ENCODE assay signal across 25 cellular contexts in genomic region chr11:58613228-58613627, GRCh38. TPM values are rescaled to one million over a fixed set of nuclear protein-coding genes. Genes with fewer than 3 reads are reported as not detected.
A peak's percentile ranks its signal among the peaks of the same experiment; 100 is the strongest.
DNase-seq lines count a peak whose midpoint lies in the region; ATAC-seq and TF ChIP-seq lines count a peak whose summit lies in the region.
"Had no signal": no experiment of that assay in that cellular context is flagged by ENCODE, and none has a peak within 500 bp of the region (broad histone marks: within the 10 kb centered on the region; RNA-seq: fewer than 3 reads in every experiment).

No MANE protein-coding gene starts in this region.

- ATAC-seq in activated CD8-positive, alpha-beta T cell treated with anti-CD3 and anti-CD28 coated beads for 36 hours: peak; percentile 37
- ATAC-seq in activated CD8-positive, alpha-beta T cell treated with anti-CD3 and anti-CD28 coated beads, Interleukin-2, amount 10 ng/mL, durations not matched to agents 7 days and 5 days: no peak
- ATAC-seq in activated naive CD4-positive, alpha-beta T cell treated with anti-CD3 and anti-CD28 coated beads, Interleukin-2, amount 50 U/mL, for 72 hours: peak; percentile 63 to 81
- no peak for ATAC-seq in T-helper 17 cell
- ATAC-seq: A549, GM12878 had no signal

- peaks cover 68% of the 10 kb centered on the region for H3K36me3 Mint-ChIP-seq in activated CD8-positive, alpha-beta T cell treated with anti-CD3 and anti-CD28 coated beads for 36 hours (ENCODE audit: low read depth)
- peaks cover 72% of the 10 kb centered on the region for H3K36me3 Mint-ChIP-seq in activated CD8-positive, alpha-beta T cell treated with anti-CD3 and anti-CD28 coated beads, Interleukin-2, amount 10 ng/mL, durations not matched to agents 7 days and 5 days (ENCODE audit: low read depth)
- peaks cover 22 to 55% of the 10 kb centered on the region in 2 donors for H3K36me3 Mint-ChIP-seq in activated naive CD4-positive, alpha-beta T cell treated with anti-CD3 and anti-CD28 coated beads, Interleukin-2, amount 50 U/mL, for 72 hours
- H3K36me3 Mint-ChIP-seq in T-helper 17 cell (ENCODE audit: low read depth) (peaks cover 15% of the 10 kb centered on the region), endothelial cell (ENCODE audit: low read depth, unreplicated experiment) (peaks cover 29% of the 10 kb centered on the region)

- no peak overlapping the region for H3K4me3 Mint-ChIP-seq in activated CD8-positive, alpha-beta T cell treated with anti-CD3 and anti-CD28 coated beads for 36 hours
- no peak overlapping the region for H3K4me3 Mint-ChIP-seq in activated CD8-positive, alpha-beta T cell treated with anti-CD3 and anti-CD28 coated beads, Interleukin-2, amount 10 ng/mL, durations not matched to agents 7 days and 5 days
- H3K4me3 Mint-ChIP-seq in T-helper 17 cell (no peak overlapping the region), endothelial cell (ENCODE audit: unreplicated experiment) (no peak overlapping the region)
- H3K4me3 Mint-ChIP-seq: CD14-positive monocyte; CD4-positive, alpha-beta T cell; CD8-positive, alpha-beta memory T cell; HFFc6 had no signal

- no peaks in the 10 kb centered on the region for H3K9me3 ChIP-seq in T-helper 17 cell (ENCODE audit: control insufficient read depth, low read length, poor library complexity, severe bottlenecking)
- H3K9me3 ChIP-seq: A549; BE2C; BLaER1 treated with 17β-estradiol and CSF1 and Interleukin-3, amounts not matched to agents 10 nM and 100 nM; HAP-1 had no signal

- no peak for TF ChIP-seq CTCF in activated CD8-positive, alpha-beta T cell treated with anti-CD3 and anti-CD28 coated beads for 36 hours (IDR thresholded peaks at IDR 0.05)
- TF ChIP-seq CTCF in endothelial cell (IDR thresholded peaks at IDR 0.05; ENCODE audit: unreplicated experiment): no peak

- no peak overlapping the region for H3K27ac Mint-ChIP-seq in activated CD8-positive, alpha-beta T cell treated with anti-CD3 and anti-CD28 coated beads for 36 hours
- no peak overlapping the region for H3K27ac Mint-ChIP-seq in activated CD8-positive, alpha-beta T cell treated with anti-CD3 and anti-CD28 coated beads, Interleukin-2, amount 10 ng/mL, durations not matched to agents 7 days and 5 days
- peak overlapping the region in 1 of 2 donors; percentile 75 for H3K27ac Mint-ChIP-seq in activated naive CD4-positive, alpha-beta T cell treated with anti-CD3 and anti-CD28 coated beads, Interleukin-2, amount 50 U/mL, for 72 hours
- peak overlapping the region; percentile 80 for H3K27ac Mint-ChIP-seq in T-helper 17 cell
- H3K27ac Mint-ChIP-seq in endothelial cell (ENCODE audit: unreplicated experiment): no peak overlapping the region
- H3K27ac Mint-ChIP-seq: CD14-positive monocyte, HFFc6 had no signal

- CTCF ChIA-PET in activated CD8-positive, alpha-beta T cell treated with anti-CD3 and anti-CD28 coated beads for 36 hours (lab: Charles Lee): interaction anchor here (1.4 to 4.2 kb wide), 2 partner anchors 16 to 45 kb away, joined by 4 to 17 read pairs; no protein-coding TSS in a partner anchor
- CTCF ChIA-PET in activated CD8-positive, alpha-beta T cell treated with anti-CD3 and anti-CD28 coated beads, Interleukin-2, amount 10 ng/mL, durations not matched to agents 7 days and 5 days (lab: Charles Lee): interaction anchor here (0.6 to 1.7 kb wide), 3 partner anchors 35 to 45 kb away, joined by 3 to 4 read pairs (median 4); no protein-coding TSS in a partner anchor

- DNase-seq in activated CD8-positive, alpha-beta T cell treated with anti-CD3 and anti-CD28 coated beads for 36 hours: no peak
- DNase-seq in activated CD8-positive, alpha-beta T cell treated with anti-CD3 and anti-CD28 coated beads, Interleukin-2, amount 10 ng/mL, durations not matched to agents 7 days and 5 days: no peak
- no peak for DNase-seq in activated naive CD4-positive, alpha-beta T cell treated with anti-CD3 and anti-CD28 coated beads, Interleukin-2, amount 50 U/mL, for 72 hours (ENCODE audit: low spot score in 2 of 2)
- DNase-seq in activated naive CD4-positive, alpha-beta T cell treated with anti-CD3 and anti-CD28 coated beads, Interleukin-2, amount 50 U/mL, for 16 hours: no peak
- peak; percentile 16 for DNase-seq in stimulated activated CD4-positive, alpha-beta T cell treated with anti-CD3 and anti-CD28 coated beads, Interleukin-4, amount 100 ng/mL, for 24 hours
- DNase-seq in stimulated activated CD4-positive, alpha-beta T cell treated with anti-CD3 and anti-CD28 coated beads, Interleukin-2, amount 100 ng/mL, for 48 hours: no peak
- no peak for DNase-seq in T-helper 17 cell
- DNase-seq in endothelial cell (ENCODE audit: low spot score): no peak
- DNase-seq: 8988T; ACHN; AML-193; BE2C; CD4-positive, alpha-beta T cell; CD8-positive, alpha-beta memory T cell; DMS 273 treated with DMSO at 0.1 percent for 48 hours; DMS79; EL; GDM1; GOT3; HFFc6 had no signal

- H3K9me3 Mint-ChIP-seq in activated CD8-positive, alpha-beta T cell treated with anti-CD3 and anti-CD28 coated beads for 36 hours: no peaks in the 10 kb centered on the region
- H3K9me3 Mint-ChIP-seq in activated CD8-positive, alpha-beta T cell treated with anti-CD3 and anti-CD28 coated beads, Interleukin-2, amount 10 ng/mL, durations not matched to agents 7 days and 5 days (ENCODE audit: insufficient read depth): no peaks in the 10 kb centered on the region
- no peaks in the 10 kb centered on the region for H3K9me3 Mint-ChIP-seq in activated naive CD4-positive, alpha-beta T cell treated with anti-CD3 and anti-CD28 coated beads, Interleukin-2, amount 50 U/mL, for 72 hours
- no peaks in the 10 kb centered on the region for H3K9me3 Mint-ChIP-seq in endothelial cell (ENCODE audit: unreplicated experiment)
- H3K9me3 Mint-ChIP-seq: CD4-positive, alpha-beta T cell; CD8-positive, alpha-beta memory T cell; HFFc6 had no signal

- H3K4me1 Mint-ChIP-seq in activated CD8-positive, alpha-beta T cell treated with anti-CD3 and anti-CD28 coated beads for 36 hours (ENCODE audit: low read depth): peaks cover 30% of the 10 kb centered on the region
- peaks cover 10% of the 10 kb centered on the region for H3K4me1 Mint-ChIP-seq in activated CD8-positive, alpha-beta T cell treated with anti-CD3 and anti-CD28 coated beads, Interleukin-2, amount 10 ng/mL, durations not matched to agents 7 days and 5 days (ENCODE audit: low read depth)
- H3K4me1 Mint-ChIP-seq in T-helper 17 cell (peaks cover 11% of the 10 kb centered on the region), endothelial cell (ENCODE audit: unreplicated experiment) (peaks cover 7% of the 10 kb centered on the region)

- H3K27me3 Mint-ChIP-seq in activated CD8-positive, alpha-beta T cell treated with anti-CD3 and anti-CD28 coated beads for 36 hours: no peaks in the 10 kb centered on the region
- H3K27me3 Mint-ChIP-seq in activated CD8-positive, alpha-beta T cell treated with anti-CD3 and anti-CD28 coated beads, Interleukin-2, amount 10 ng/mL, durations not matched to agents 7 days and 5 days (ENCODE audit: low read depth): no peaks in the 10 kb centered on the region
- no peaks in the 10 kb centered on the region for H3K27me3 Mint-ChIP-seq in T-helper 17 cell
- H3K27me3 Mint-ChIP-seq in endothelial cell (ENCODE audit: unreplicated experiment): no peaks in the 10 kb centered on the region
- H3K27me3 Mint-ChIP-seq: CD4-positive, alpha-beta T cell; CD8-positive, alpha-beta memory T cell had no signal

- POLR2A ChIA-PET in activated CD8-positive, alpha-beta T cell treated with anti-CD3 and anti-CD28 coated beads for 36 hours (lab: Charles Lee): no interaction called here
- POLR2A ChIA-PET in activated CD8-positive, alpha-beta T cell treated with anti-CD3 and anti-CD28 coated beads, Interleukin-2, amount 10 ng/mL, durations not matched to agents 7 days and 5 days (lab: Charles Lee): no interaction called here

- intact Hi-C loops in activated CD8-positive, alpha-beta T cell treated with anti-CD3 and anti-CD28 coated beads for 36 hours (cut with micrococcal nuclease): no loop called here

RNA-seq across cellular contexts. Expression of gene CNTF, which starts 9.2 kb away (rescaled TPM):
- 1 to 10 TPM; 1.8 to 2.4 TPM for total RNA-seq in activated CD8-positive, alpha-beta T cell treated with anti-CD3 and anti-CD28 coated beads for 36 hours
- total RNA-seq in activated CD8-positive, alpha-beta T cell treated with anti-CD3 and anti-CD28 coated beads, Interleukin-2, amount 10 ng/mL, durations not matched to agents 7 days and 5 days: 1 to 10 TPM; 2.8 to 4.2 TPM
- 1 to 10 TPM; 4.2 to 5.9 TPM for total RNA-seq in activated naive CD4-positive, alpha-beta T cell treated with anti-CD3 and anti-CD28 coated beads, Interleukin-2, amount 50 U/mL, for 72 hours
- total RNA-seq in T-helper 17 cell (1 to 10 TPM; 3.8 to 4.3 TPM), endothelial cell (ENCODE audit: unreplicated experiment) (1.6 TPM)

RNA-seq across cellular contexts. Expression of gene ZFP91, which starts 34.4 kb away (rescaled TPM):
- 10 to 100 TPM; 37.2 to 38.0 TPM for total RNA-seq in activated CD8-positive, alpha-beta T cell treated with anti-CD3 and anti-CD28 coated beads for 36 hours
- total RNA-seq in activated CD8-positive, alpha-beta T cell treated with anti-CD3 and anti-CD28 coated beads, Interleukin-2, amount 10 ng/mL, durations not matched to agents 7 days and 5 days: 10 to 100 TPM; 59.9 to 60.1 TPM
- total RNA-seq in activated naive CD4-positive, alpha-beta T cell treated with anti-CD3 and anti-CD28 coated beads, Interleukin-2, amount 50 U/mL, for 72 hours: 10 to 100 TPM; 37.7 to 79.7 TPM
- total RNA-seq in T-helper 17 cell (10 to 100 TPM; 36.1 to 43.2 TPM), endothelial cell (ENCODE audit: unreplicated experiment) (28.4 TPM)

RNA-seq across cellular contexts. Expression of gene LPXN, which starts 37.6 kb away (rescaled TPM):
- total RNA-seq in activated CD8-positive, alpha-beta T cell treated with anti-CD3 and anti-CD28 coated beads for 36 hours: 100 to 1,000 TPM; 139 TPM
- total RNA-seq in activated CD8-positive, alpha-beta T cell treated with anti-CD3 and anti-CD28 coated beads, Interleukin-2, amount 10 ng/mL, durations not matched to agents 7 days and 5 days: 100 to 1,000 TPM; 159 to 169 TPM
- total RNA-seq in activated naive CD4-positive, alpha-beta T cell treated with anti-CD3 and anti-CD28 coated beads, Interleukin-2, amount 50 U/mL, for 72 hours: 100 to 1,000 TPM; 177 to 422 TPM
- 10 to 100 TPM; 92.8 to 99.8 TPM for total RNA-seq in T-helper 17 cell
- 5.0 TPM for total RNA-seq in endothelial cell (ENCODE audit: unreplicated experiment)

Comparison
In these comparisons a context has a peak if more than half of its experiments do, and no peak if none do; other contexts are left out.
1. ATAC-seq: peak in activated CD8-positive, alpha-beta T cell treated with anti-CD3 and anti-CD28 coated beads for 36 hours (single experiment) and activated naive CD4-positive, alpha-beta T cell treated with anti-CD3 and anti-CD28 coated beads, Interleukin-2, amount 50 U/mL, for 72 hours (2 of 2); none in activated CD8-positive, alpha-beta T cell treated with anti-CD3 and anti-CD28 coated beads, Interleukin-2, amount 10 ng/mL, durations not matched to agents 7 days and 5 days (single experiment) and T-helper 17 cell (single experiment).
2. RNA of gene LPXN, which starts 37.6 kb away (total RNA-seq): 177 to 422 TPM in activated naive CD4-positive, alpha-beta T cell treated with anti-CD3 and anti-CD28 coated beads, Interleukin-2, amount 50 U/mL, for 72 hours, 159 to 169 TPM in activated CD8-positive, alpha-beta T cell treated with anti-CD3 and anti-CD28 coated beads, Interleukin-2, amount 10 ng/mL, durations not matched to agents 7 days and 5 days, 139 TPM in activated CD8-positive, alpha-beta T cell treated with anti-CD3 and anti-CD28 coated beads for 36 hours and 92.8 to 99.8 TPM in T-helper 17 cell; 5.0 TPM in endothelial cell (single experiment); every median in the first group is over 10 times any median in the second.